9 cellular contexts compared by ENCODE assay signal in the genomic region with DNA sequence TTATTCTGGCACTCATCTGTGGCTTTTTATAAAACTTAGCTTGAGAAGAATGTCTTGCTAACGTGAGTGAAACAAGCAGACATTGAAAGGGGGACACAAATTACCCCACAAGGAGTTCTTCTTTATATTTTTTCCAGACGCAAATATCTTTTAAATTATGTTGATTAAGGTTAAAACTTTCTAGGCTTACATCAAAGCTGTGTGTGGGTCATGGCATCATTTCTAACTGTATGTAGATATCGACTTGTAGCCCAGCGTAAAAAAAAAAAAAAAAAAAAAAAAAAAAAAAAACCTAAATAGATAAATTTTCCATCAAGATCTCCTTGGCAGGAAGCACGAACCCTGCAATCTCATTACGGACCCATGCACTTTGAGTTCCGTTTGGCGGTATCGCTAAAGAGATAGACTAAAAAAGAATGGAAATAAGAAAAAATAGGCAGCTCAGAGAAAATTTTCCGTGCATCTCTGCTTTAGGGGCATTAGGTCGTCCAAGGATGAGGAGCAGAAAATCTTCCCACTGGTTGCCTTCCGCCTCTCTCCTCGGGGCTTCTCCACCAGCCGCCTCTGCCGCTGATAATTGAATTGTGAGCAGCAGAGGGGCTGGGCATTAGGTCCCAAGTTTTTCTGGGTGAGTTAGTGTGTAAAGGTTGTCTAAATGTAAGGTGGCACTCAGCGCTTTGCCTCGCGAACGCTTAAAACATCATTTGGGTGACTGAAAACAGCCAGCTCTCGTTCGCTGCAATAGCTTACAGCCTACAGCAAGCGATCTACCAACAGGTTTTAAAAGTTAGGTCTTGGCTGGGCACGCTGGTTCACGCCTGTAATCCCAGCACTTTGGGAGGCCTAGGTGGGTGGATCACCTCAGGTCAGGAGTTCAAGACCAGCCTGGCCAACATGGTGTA.
A peak's percentile ranks its signal among the peaks of the same experiment; 100 is the strongest.
DNase-seq lines count a peak whose midpoint lies in the region; ATAC-seq, FAIRE-seq and TF ChIP-seq lines count a peak whose summit lies in the region.
"Had no signal": no experiment of that assay in that cellular context is flagged by ENCODE, and none has a peak within 500 bp of the region (broad histone marks: within the 10 kb centered on the region; RNA-seq: fewer than 3 reads in every experiment).

No MANE protein-coding gene starts in this region.

- intact Hi-C loops in PC-9 (cut with micrococcal nuclease; ENCODE audit: unreplicated experiment) = no loop called here
- intact Hi-C loops in prostate gland (cut with DNase I) = no loop called here

- no TSS peak for BruUV-seq in PC-9 (replicated peaks; lab: Mats Ljungman, UMichigan)

- TF ChIP-seq CTCF in GM12865 (IDR thresholded peaks at IDR 0.05; ENCODE audit: insufficient read depth, low read depth, low read length, missing control alignments) = no peak
- TF ChIP-seq CTCF in PC-9 (conservative IDR thresholded peaks at IDR 0.05) = no peak
- no peak for TF ChIP-seq CTCF in endodermal cell (conservative IDR thresholded peaks at IDR 0.05)
- no peak for TF ChIP-seq CTCF in prostate gland (IDR thresholded peaks at IDR 0.05)

- H3K27ac Mint-ChIP-seq in endodermal cell = no peak overlapping the region

- ATAC-seq in HG02610 (IDR thresholded peaks at IDR 0.05; ENCODE audit: unreplicated experiment) = no peak

- H3K27me3 Mint-ChIP-seq in endodermal cell (ENCODE audit: insufficient read depth) = peaks cover 68% of the 10 kb centered on the region

- H3K4me3 Mint-ChIP-seq in endodermal cell = peak overlapping the region; percentile 77

- no peaks in the 10 kb centered on the region for H3K36me3 Mint-ChIP-seq in endodermal cell (ENCODE audit: low read depth)

- H2AFZ ChIP-seq in PC-9 = no peak overlapping the region

- POLR2A ChIA-PET in PC-9 (lab: Charles Lee; ENCODE audit: unreplicated experiment) = no interaction called here

- H3K4me1 ChIP-seq in PC-9 (replicated peaks; ENCODE audit: insufficient read depth) = peaks cover 9% of the 10 kb centered on the region
- no peaks in the 10 kb centered on the region for H3K4me1 ChIP-seq in endodermal cell (ENCODE audit: control insufficient read depth, insufficient read depth, low read length)
- no peaks in the 10 kb centered on the region for H3K4me1 ChIP-seq in prostate gland (replicated peaks)
- H3K4me1 ChIP-seq in small intestine (ENCODE audit: control insufficient read depth in 2 of 2, insufficient read depth in 1 of 2, low read depth in 1 of 2, low read length in 1 of 2) = no peaks in the 10 kb centered on the region

- H3K9me2 ChIP-seq in PC-9 (ENCODE audit: insufficient read depth) = no peaks in the 10 kb centered on the region; the same call in 1 of the 2 replicates

- H3K4me2 ChIP-seq in PC-9 = peak overlapping the region; percentile 93

- peaks cover 9% of the 10 kb centered on the region for H3K4me1 Mint-ChIP-seq in endodermal cell

- TF ChIP-seq POLR2A in prostate gland (IDR thresholded peaks at IDR 0.05) = no peak

- H3K27ac ChIP-seq in PC-9 (no peak overlapping the region), endodermal cell (ENCODE audit: low read depth, low read length) (no peak overlapping the region), prostate gland (no peak overlapping the region), small intestine (ENCODE audit: low read depth in 1 of 2, low read length in 1 of 2) (no peak overlapping the region)

- H4K20me1 ChIP-seq in PC-9 (ENCODE audit: insufficient read depth) = no peaks in the 10 kb centered on the region

- no peak for FAIRE-seq in small intestine (lab: Jason Lieb, UNC)
- FAIRE-seq: urothelium cell line had no signal

- H3K27me3 ChIP-seq in PC-9 (ENCODE audit: insufficient read depth, low read depth) (peaks cover 14% of the 10 kb centered on the region), endodermal cell (ENCODE audit: control insufficient read depth, insufficient read depth, low read length, poor library complexity, severe bottlenecking) (peaks cover 36% of the 10 kb centered on the region), prostate gland (replicated peaks; ENCODE audit: insufficient read depth) (no peaks in the 10 kb centered on the region), small intestine (ENCODE audit: control insufficient read depth in 2 of 2, insufficient read depth in 2 of 2, low read length in 2 of 2) (peaks cover 2 to 34% of the 10 kb centered on the region in 2 donors)

- H3F3A ChIP-seq in PC-9 (ENCODE audit: insufficient read depth, low read depth) = peaks cover 9% of the 10 kb centered on the region; the same call in 1 of the 2 replicates

- H3K4me3 ChIP-seq in GM12865 (ENCODE audit: low read depth, low read length) (peak overlapping the region; percentile 98), PC-9 (peak overlapping the region; percentile 73; the same call in 1 of the 2 replicates), endodermal cell (ENCODE audit: low read length) (peak overlapping the region; percentile 90), prostate gland (peak overlapping the region; percentile 35 to 37), small intestine (ENCODE audit: low read depth in 1 of 2, low read length in 2 of 2) (no peak overlapping the region)

- 3 to 6% methylated on average over 11 to 23 of the region's 24 CpGs for WGBS in endodermal cell (ENCODE audit: insufficient coverage in 1 of 2, insufficient read length in 1 of 2), 2 experiments
- 11% methylated on average over 24 of the region's 24 CpGs for WGBS in prostate gland
- 10 to 22% (median 20%) methylated on average over 24 of the region's 24 CpGs for WGBS in small intestine, 3 donors

- DNase-seq in GM12865 (ENCODE audit: low read depth) (no peak), PC-9 (no peak), endodermal cell (peak; percentile 72), prostate gland (ENCODE audit: low spot score) (no peak), putamen (ENCODE audit: low spot score) (no peak), small intestine (no peak), RKO (ENCODE audit: low spot score) (no peak)

- no peaks in the 10 kb centered on the region for H3K9me3 ChIP-seq in PC-9 (ENCODE audit: insufficient read depth, low read depth)
- no peaks in the 10 kb centered on the region for H3K9me3 ChIP-seq in endodermal cell (ENCODE audit: control insufficient read depth, low read length)
- H3K9me3 ChIP-seq in prostate gland = no peaks in the 10 kb centered on the region
- no peaks in the 10 kb centered on the region for H3K9me3 ChIP-seq in small intestine (ENCODE audit: control insufficient read depth, low read depth)

- H3K36me3 ChIP-seq in PC-9 (ENCODE audit: low read depth) (no peaks in the 10 kb centered on the region), endodermal cell (ENCODE audit: control insufficient read depth, insufficient read depth, low read length) (no peaks in the 10 kb centered on the region), prostate gland (no peaks in the 10 kb centered on the region), small intestine (ENCODE audit: control insufficient read depth in 2 of 2, insufficient read depth in 2 of 2, low read length in 2 of 2) (no peaks in the 10 kb centered on the region)

- no peaks in the 10 kb centered on the region for H3K9me3 Mint-ChIP-seq in endodermal cell

- CTCF ChIA-PET in PC-9 (lab: Charles Lee) = interaction anchor here (0.7 kb wide), 1 partner anchor 694 kb away, joined by 10 read pairs; no protein-coding TSS in a partner anchor

- peak overlapping the region; percentile 0 for H3K9ac ChIP-seq in endodermal cell (ENCODE audit: extremely low read depth, low read length, poor library complexity, severe bottlenecking)

- no peaks in the 10 kb centered on the region for H3K79me2 ChIP-seq in PC-9 (ENCODE audit: low read depth)

Comparison
In these comparisons a context has a peak if more than half of its experiments do, and no peak if none do; other contexts are left out.
1. H3K4me3 ChIP-seq: peak in GM12865 (single experiment), PC-9 (single experiment), endodermal cell (single experiment) and prostate gland (2 of 2); none in small intestine (0 of 2).